25 cellular contexts compared by ENCODE assay signal in the genomic region with DNA sequence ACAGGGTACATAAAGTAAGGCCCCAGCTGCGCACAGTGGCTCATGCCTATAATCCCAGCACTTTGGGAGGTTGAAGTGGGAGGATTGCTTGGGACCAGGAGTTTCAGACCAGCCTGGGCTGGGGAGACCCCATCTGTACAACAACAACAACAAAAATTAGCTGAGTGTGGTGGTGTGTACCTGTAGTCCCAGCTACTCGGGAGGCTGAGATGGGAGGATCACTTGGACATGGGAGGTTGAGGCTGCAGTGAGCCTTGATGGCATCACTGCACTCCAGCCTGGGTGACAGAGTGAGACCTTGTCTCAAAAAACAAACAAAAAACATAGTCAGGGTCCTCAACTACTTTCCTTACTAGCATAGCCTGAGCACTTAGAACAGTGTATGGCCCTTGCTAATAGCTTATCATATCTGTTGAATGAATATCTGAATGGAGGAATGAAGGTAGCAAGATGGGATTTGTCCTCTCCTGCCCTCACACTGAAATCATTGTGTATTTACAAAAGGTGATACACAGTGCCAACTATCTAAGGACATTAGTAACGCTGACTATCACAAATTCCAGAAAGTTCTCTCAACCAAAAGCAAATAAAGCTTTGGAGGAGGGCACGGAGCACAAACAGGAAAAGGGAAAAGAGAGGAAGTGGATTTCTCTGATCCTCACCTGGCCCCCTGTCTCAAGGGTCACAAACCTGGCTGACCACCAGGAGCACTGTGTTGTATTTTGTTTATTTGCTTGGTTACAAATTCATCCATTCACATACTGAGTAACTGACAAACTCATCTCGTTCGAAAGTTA. TPM values are rescaled to one million over a fixed set of nuclear protein-coding genes. Genes with fewer than 3 reads are reported as not detected.
"Had no signal": no experiment of that assay in that cellular context is flagged by ENCODE, and none has a peak within 500 bp of the region (broad histone marks: within the 10 kb centered on the region; RNA-seq: fewer than 3 reads in every experiment).

No MANE protein-coding gene starts in this region.

- H3K27me3 ChIP-seq: right atrium auricular region, sigmoid colon, tibial nerve, upper lobe of left lung, uterus had no signal

- ATAC-seq: natural killer cell; stimulated activated memory B cell treated with anti-CD40 and anti-IgM and Interleukin-4, amounts not matched to agents 10 μg/mL and 1 μg/mL and 100 μg/mL, for 72 hours; stimulated activated naive CD8-positive, alpha-beta T cell treated with anti-CD3 and anti-CD28 coated beads, Interleukin-15, Interleukin-2, amounts not matched to agents 100 U/mL and 50 U/mL, for 24 hours had no signal

- FAIRE-seq: endothelial cell of umbilical vein, frontal cortex had no signal

- H3K27ac ChIP-seq: coronary artery, parathyroid adenoma, right atrium auricular region, sigmoid colon, thoracic aorta, tibial nerve, upper lobe of left lung, uterus had no signal

- H3K36me3 ChIP-seq: right atrium auricular region, sigmoid colon, thoracic aorta, tibial nerve, upper lobe of left lung, uterus had no signal

- H3K4me1 ChIP-seq: sigmoid colon, tibial nerve, upper lobe of left lung, uterus had no signal

- H3K4me3 ChIP-seq: coronary artery, lung, right atrium auricular region, sigmoid colon, thoracic aorta, tibial nerve, upper lobe of left lung, uterus had no signal

- DNase-seq: dermis blood vessel endothelial cell; effector CD8-positive, alpha-beta T cell; erythroblast; hypothalamus; immature natural killer cell; islet precursor cell; kidney glomerular epithelial cell; natural killer cell; sigmoid colon; stimulated activated CD4-positive, alpha-beta T cell treated with anti-CD3 and anti-CD28 coated beads, Interleukin-2, amount 100 ng/mL, for 24 hours; stimulated activated CD4-positive, alpha-beta T cell treated with anti-CD3 and anti-CD28 coated beads, Interleukin-4, amount 100 ng/mL, for 4 hours; stimulated activated naive CD8-positive, alpha-beta T cell treated with anti-CD3 and anti-CD28 coated beads, Interleukin-15, Interleukin-2, amounts not matched to agents 100 U/mL and 50 U/mL, for 24 hours; substantia nigra; uterus had no signal

- H3K9me3 ChIP-seq: right atrium auricular region, sigmoid colon, thoracic aorta, upper lobe of left lung, uterus had no signal

- H3K9ac ChIP-seq: parathyroid adenoma had no signal

RNA-seq across cellular contexts. Expression of a gene that starts 38.1 kb away (rescaled TPM):
- total RNA-seq: fibroblast of villous mesenchyme had no signal
- polyA plus RNA-seq: endothelial cell of umbilical vein had no signal
